In genomic region chr12:89574736-89575208, GRCh38 we compare ENCODE assay signal across 1 cellular context.
TF ChIP-seq lines count a peak whose summit lies in the region.

No MANE protein-coding gene starts in this region.

TF ChIP-seq in HepG2, 621 proteins besides CTCF, POLR2A, EP300 and RAD21:
- TF ChIP-seq, protein P1, sequence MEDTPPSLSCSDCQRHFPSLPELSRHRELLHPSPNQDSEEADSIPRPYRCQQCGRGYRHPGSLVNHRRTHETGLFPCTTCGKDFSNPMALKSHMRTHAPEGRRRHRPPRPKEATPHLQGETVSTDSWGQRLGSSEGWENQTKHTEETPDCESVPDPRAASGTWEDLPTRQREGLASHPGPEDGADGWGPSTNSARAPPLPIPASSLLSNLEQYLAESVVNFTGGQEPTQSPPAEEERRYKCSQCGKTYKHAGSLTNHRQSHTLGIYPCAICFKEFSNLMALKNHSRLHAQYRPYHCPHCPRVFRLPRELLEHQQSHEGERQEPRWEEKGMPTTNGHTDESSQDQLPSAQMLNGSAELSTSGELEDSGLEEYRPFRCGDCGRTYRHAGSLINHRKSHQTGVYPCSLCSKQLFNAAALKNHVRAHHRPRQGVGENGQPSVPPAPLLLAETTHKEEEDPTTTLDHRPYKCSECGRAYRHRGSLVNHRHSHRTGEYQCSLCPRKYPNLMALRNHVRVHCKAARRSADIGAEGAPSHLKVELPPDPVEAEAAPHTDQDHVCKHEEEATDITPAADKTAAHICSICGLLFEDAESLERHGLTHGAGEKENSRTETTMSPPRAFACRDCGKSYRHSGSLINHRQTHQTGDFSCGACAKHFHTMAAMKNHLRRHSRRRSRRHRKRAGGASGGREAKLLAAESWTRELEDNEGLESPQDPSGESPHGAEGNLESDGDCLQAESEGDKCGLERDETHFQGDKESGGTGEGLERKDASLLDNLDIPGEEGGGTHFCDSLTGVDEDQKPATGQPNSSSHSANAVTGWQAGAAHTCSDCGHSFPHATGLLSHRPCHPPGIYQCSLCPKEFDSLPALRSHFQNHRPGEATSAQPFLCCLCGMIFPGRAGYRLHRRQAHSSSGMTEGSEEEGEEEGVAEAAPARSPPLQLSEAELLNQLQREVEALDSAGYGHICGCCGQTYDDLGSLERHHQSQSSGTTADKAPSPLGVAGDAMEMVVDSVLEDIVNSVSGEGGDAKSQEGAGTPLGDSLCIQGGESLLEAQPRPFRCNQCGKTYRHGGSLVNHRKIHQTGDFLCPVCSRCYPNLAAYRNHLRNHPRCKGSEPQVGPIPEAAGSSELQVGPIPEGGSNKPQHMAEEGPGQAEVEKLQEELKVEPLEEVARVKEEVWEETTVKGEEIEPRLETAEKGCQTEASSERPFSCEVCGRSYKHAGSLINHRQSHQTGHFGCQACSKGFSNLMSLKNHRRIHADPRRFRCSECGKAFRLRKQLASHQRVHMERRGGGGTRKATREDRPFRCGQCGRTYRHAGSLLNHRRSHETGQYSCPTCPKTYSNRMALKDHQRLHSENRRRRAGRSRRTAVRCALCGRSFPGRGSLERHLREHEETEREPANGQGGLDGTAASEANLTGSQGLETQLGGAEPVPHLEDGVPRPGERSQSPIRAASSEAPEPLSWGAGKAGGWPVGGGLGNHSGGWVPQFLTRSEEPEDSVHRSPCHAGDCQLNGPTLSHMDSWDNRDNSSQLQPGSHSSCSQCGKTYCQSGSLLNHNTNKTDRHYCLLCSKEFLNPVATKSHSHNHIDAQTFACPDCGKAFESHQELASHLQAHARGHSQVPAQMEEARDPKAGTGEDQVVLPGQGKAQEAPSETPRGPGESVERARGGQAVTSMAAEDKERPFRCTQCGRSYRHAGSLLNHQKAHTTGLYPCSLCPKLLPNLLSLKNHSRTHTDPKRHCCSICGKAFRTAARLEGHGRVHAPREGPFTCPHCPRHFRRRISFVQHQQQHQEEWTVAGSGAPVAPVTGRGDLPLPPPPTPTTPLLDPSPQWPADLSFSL (CRISPR knock-in tag; IDR thresholded peaks at IDR 0.05) = no peak
- TF ChIP-seq RBM22 (optimal IDR thresholded peaks at IDR 0.05; ENCODE audit: low read length) (no peak), HMG20B (CRISPR knock-in tag; conservative IDR thresholded peaks at IDR 0.05) (no peak), ZNF576 (CRISPR knock-in tag; IDR thresholded peaks at IDR 0.05) (no peak), ZNF770 (CRISPR knock-in tag; IDR thresholded peaks at IDR 0.05) (no peak), CCDC6 (CRISPR knock-in tag; IDR thresholded peaks at IDR 0.05) (no peak), ZNF713 (CRISPR knock-in tag; IDR thresholded peaks at IDR 0.05) (no peak), ZNF317 (CRISPR knock-in tag; IDR thresholded peaks at IDR 0.05) (no peak), CC2D1A (CRISPR knock-in tag; IDR thresholded peaks at IDR 0.05) (no peak), HDAC2 (CRISPR knock-in tag; IDR thresholded peaks at IDR 0.05) (no peak), NFYB (CRISPR knock-in tag; IDR thresholded peaks at IDR 0.05) (no peak)
